Comparison of ENCODE assay signal across 8 cellular contexts in genomic region chr20:24991897-24992419, GRCh38. TPM values are rescaled to one million over a fixed set of nuclear protein-coding genes. Genes with fewer than 3 reads are reported as not detected.
DNase-seq lines count a peak whose midpoint lies in the region; ATAC-seq, FAIRE-seq and TF ChIP-seq lines count a peak whose summit lies in the region.

No MANE protein-coding gene starts in this region.

- peaks cover 39 to 79% (median 58%) of the 10 kb centered on the region in 4 donors for H3K4me1 Mint-ChIP-seq in CD4-positive, alpha-beta memory T cell
- H3K4me1 Mint-ChIP-seq in T-helper 17 cell (peaks cover 40% of the 10 kb centered on the region), nephron progenitor cell (peaks cover 43% of the 10 kb centered on the region)

- CTCF ChIA-PET in CD4-positive, alpha-beta memory T cell (lab: Charles Lee; ENCODE audit: partially characterized antibody), result interaction anchor here (10.2 kb wide), 1 partner anchor 69 kb away, joined by 260 read pairs; the partner anchor contains the start of gene ACSS1

- no peaks in the 10 kb centered on the region for H3K27me3 ChIP-seq in CD4-positive, alpha-beta memory T cell (ENCODE audit: insufficient read depth, low read length)

- no peak for FAIRE-seq in GM12892 (lab: Jason Lieb, UNC)

- no peaks in the 10 kb centered on the region for H3K27me3 Mint-ChIP-seq in CD4-positive, alpha-beta memory T cell
- H3K27me3 Mint-ChIP-seq in T-helper 17 cell (no peaks in the 10 kb centered on the region), nephron progenitor cell (ENCODE audit: low read depth, poor library complexity) (peaks cover 22% of the 10 kb centered on the region)

- no peak for TF ChIP-seq POLR2A in GM12892 (IDR thresholded peaks at IDR 0.05; ENCODE audit: low read depth, low read length)

- peaks cover 0 to 2% (median 0%) of the 10 kb centered on the region in 8 donors for H3K9me3 Mint-ChIP-seq in CD4-positive, alpha-beta memory T cell
- H3K9me3 Mint-ChIP-seq in nephron progenitor cell, result no peaks in the 10 kb centered on the region

- ATAC-seq in GM19043 (IDR thresholded peaks at IDR 0.05; ENCODE audit: low read depth, unreplicated experiment) (peak; percentile 25), HG03196 (IDR thresholded peaks at IDR 0.05; ENCODE audit: unreplicated experiment) (peak; percentile 26), T-helper 17 cell (peak; percentile 2), esophagus mucosa (peak; percentile 29)

- no peak for DNase-seq in CD4-positive, alpha-beta memory T cell
- DNase-seq in T-helper 17 cell, result no peak
- DNase-seq in nephron progenitor cell, result peak; percentile 41
- DNase-seq in GM12892 (ENCODE audit: insufficient read length), result no peak
- no peak for DNase-seq in activated CD4-positive, CD25-positive, alpha-beta regulatory T cell (lab: John Stamatoyannopoulos, UW)

- H3K27ac ChIP-seq in CD4-positive, alpha-beta memory T cell (ENCODE audit: low read depth, low read length), result peak overlapping the region; percentile 96

- peaks cover 49% of the 10 kb centered on the region for H3K4me1 ChIP-seq in CD4-positive, alpha-beta memory T cell (ENCODE audit: insufficient read depth, low read length)

- H3K27ac Mint-ChIP-seq in CD4-positive, alpha-beta memory T cell, result peak overlapping the region; percentile 95 to 99 (median 97)
- H3K27ac Mint-ChIP-seq in T-helper 17 cell (peak overlapping the region; percentile 97), nephron progenitor cell (no peak overlapping the region)

- POLR2A ChIA-PET in CD4-positive, alpha-beta memory T cell (lab: Charles Lee; ENCODE audit: partially characterized antibody), result interaction anchor here (0.7 to 5.7 kb wide), 7 partner anchors 42 to 964 kb away, joined by 4 to 60 read pairs (median 19); partner anchors contain the start of genes ACSS1, CST7 and ENTPD6

- peak overlapping the region; percentile 93 to 98 (median 95) for H3K4me3 Mint-ChIP-seq in CD4-positive, alpha-beta memory T cell
- peak overlapping the region; percentile 98 for H3K4me3 Mint-ChIP-seq in T-helper 17 cell
- H3K4me3 Mint-ChIP-seq in nephron progenitor cell, result peak overlapping the region; percentile 98

- H3K36me3 ChIP-seq in CD4-positive, alpha-beta memory T cell (ENCODE audit: insufficient read depth, low read length), result no peaks in the 10 kb centered on the region

- TF ChIP-seq CTCF in nephron progenitor cell (IDR thresholded peaks at IDR 0.05), result no peak

- intact Hi-C loops in CD4-positive, alpha-beta memory T cell (cut with micrococcal nuclease), result loop anchor here (1.0 to 10.0 kb wide), 8 partner anchors 43 to 1640 kb away; partner anchors contain the start of genes ABHD12, CST7, ENTPD6 and NXT1

- H3K9me3 ChIP-seq in CD4-positive, alpha-beta memory T cell (ENCODE audit: control insufficient read depth in 1 of 2, low read length in 2 of 2), result no peaks in the 10 kb centered on the region
- H3K9me3 ChIP-seq in T-helper 17 cell (ENCODE audit: control insufficient read depth, low read length, poor library complexity, severe bottlenecking), result no peaks in the 10 kb centered on the region

- H3K36me3 Mint-ChIP-seq in CD4-positive, alpha-beta memory T cell, result peaks cover 5 to 13% of the 10 kb centered on the region in 2 donors
- H3K36me3 Mint-ChIP-seq in T-helper 17 cell (ENCODE audit: low read depth) (no peaks in the 10 kb centered on the region), nephron progenitor cell (ENCODE audit: low read depth) (no peaks in the 10 kb centered on the region)

- peak overlapping the region; percentile 55 to 93 for H3K4me3 ChIP-seq in CD4-positive, alpha-beta memory T cell (ENCODE audit: low read length in 2 of 2)

RNA-seq across cellular contexts. Expression of gene APMAP, which starts 0.6 kb away (rescaled TPM):
- 10 to 100 TPM; 48.4 to 50.0 TPM for total RNA-seq in CD4-positive, alpha-beta memory T cell
- 100 to 1,000 TPM in 1 of 2 donors, 10 to 100 TPM in 1; 70.7 to 130 TPM for polyA plus RNA-seq in CD4-positive, alpha-beta memory T cell
- total RNA-seq in T-helper 17 cell, result 10 to 100 TPM; 24.6 to 26.2 TPM
- 26.1 TPM for total RNA-seq in esophagus mucosa
- polyA plus RNA-seq in GM12892 (2012; ENCODE audit: missing spikeins), result 21.6 TPM

RNA-seq across cellular contexts. Expression of gene CST7, which starts 42.9 kb away (rescaled TPM):
- total RNA-seq in CD4-positive, alpha-beta memory T cell, result 10 to 100 TPM; 23.2 to 23.3 TPM
- polyA plus RNA-seq in CD4-positive, alpha-beta memory T cell, result 10 to 100 TPM; 57.7 to 62.8 TPM
- total RNA-seq in T-helper 17 cell (10 to 100 TPM; 10.7 to 22.8 TPM), esophagus mucosa (0.32 TPM)
- polyA plus RNA-seq in GM12892 (2012; ENCODE audit: missing spikeins), result not detected
